ENCODE assay signal across 8 cellular contexts in genomic region chr3:154120903-154121235, GRCh38. TPM values are rescaled to one million over a fixed set of nuclear protein-coding genes. Genes with fewer than 3 reads are reported as not detected.
DNase-seq lines count a peak whose midpoint lies in the region; ATAC-seq, FAIRE-seq and TF ChIP-seq lines count a peak whose summit lies in the region.

No MANE protein-coding gene starts in this region.

- peaks cover 37% of the 10 kb centered on the region for H3K4me1 Mint-ChIP-seq in osteocyte (ENCODE audit: unreplicated experiment)

- H3K4me3 ChIP-seq in heart left ventricle (peak overlapping the region; percentile 52 to 90 (median 76)), NT2/D1 (ENCODE audit: insufficient read length, low read depth) (peak overlapping the region; percentile 67), epithelial cell of esophagus (ENCODE audit: low read length) (peak overlapping the region; percentile 71)

- TF ChIP-seq POLR2A in heart left ventricle (IDR thresholded peaks at IDR 0.05) = no peak

- no peaks in the 10 kb centered on the region for H3K36me3 Mint-ChIP-seq in osteocyte (ENCODE audit: unreplicated experiment)

- peaks cover 8% of the 10 kb centered on the region for H3K27me3 Mint-ChIP-seq in osteocyte (ENCODE audit: unreplicated experiment)

- no peaks in the 10 kb centered on the region for H3K36me3 ChIP-seq in heart left ventricle
- H3K36me3 ChIP-seq in NT2/D1 (ENCODE audit: insufficient read depth, insufficient read length, low read length) = no peaks in the 10 kb centered on the region

- no peaks in the 10 kb centered on the region for H3K9me3 Mint-ChIP-seq in osteocyte (ENCODE audit: unreplicated experiment)

- H3K27ac Mint-ChIP-seq in osteocyte (ENCODE audit: unreplicated experiment) = peak overlapping the region; percentile 20

- peak overlapping the region in 4 of 12 donors; percentile 42 to 86 (median 56) for H3K27ac ChIP-seq in heart left ventricle

- intact Hi-C loops in heart left ventricle (cut with DNase I) = loop anchor here in 7 of 10 donors (5.0 to 10.0 kb wide), 3 partner anchors 114 to 134 kb away; no protein-coding TSS in a partner anchor
- intact Hi-C loops in left ventricle myocardium superior (cut with micrococcal nuclease) = loop anchor here (10.0 kb wide), 1 partner anchor 134 kb away; no protein-coding TSS in a partner anchor

- TF ChIP-seq CTCF in heart left ventricle (IDR thresholded peaks at IDR 0.05) (no peak), epithelial cell of esophagus (IDR thresholded peaks at IDR 0.05; ENCODE audit: insufficient read depth, low read depth, low read length, missing control alignments) (no peak), osteocyte (IDR thresholded peaks at IDR 0.05) (no peak)

- FAIRE-seq in RCC 7860 (lab: Jason Lieb, UNC) = no peak

- H3K4me1 ChIP-seq in heart left ventricle (peaks cover 0 to 25% (median 5%) of the 10 kb centered on the region in 12 donors), NT2/D1 (ENCODE audit: insufficient read depth, insufficient read length) (no peaks in the 10 kb centered on the region)

- H3K27me3 ChIP-seq in heart left ventricle = peaks cover 0 to 39% (median 6%) of the 10 kb centered on the region in 9 donors
- H3K27me3 ChIP-seq in NT2/D1 (ENCODE audit: insufficient read depth, insufficient read length) = peaks cover 32% of the 10 kb centered on the region

- H3K4me3 Mint-ChIP-seq in osteocyte (ENCODE audit: unreplicated experiment) = peak overlapping the region; percentile 93

- ATAC-seq in heart left ventricle (no peak), left ventricle myocardium superior (no peak)

- H3K9me3 ChIP-seq in heart left ventricle = no peaks in the 10 kb centered on the region
- H3K9me3 ChIP-seq in NT2/D1 (ENCODE audit: insufficient read depth, low read length) = no peaks in the 10 kb centered on the region

- H3K9ac ChIP-seq in NT2/D1 (ENCODE audit: insufficient read length, low read depth) = peak overlapping the region; percentile 70

- no peak for DNase-seq in heart left ventricle
- DNase-seq in left ventricle myocardium superior = no peak
- no peak for DNase-seq in NT2/D1 (ENCODE audit: low read depth, low spot score)
- no peak for DNase-seq in epithelial cell of esophagus (ENCODE audit: low read depth)
- no peak for DNase-seq in osteocyte (ENCODE audit: extremely low spot score, unreplicated experiment)
- no peak for DNase-seq in AG08395 (ENCODE audit: low spot score)
- DNase-seq in NK-92 treated with Interleukin-12 subunit alpha and Interleukin-12 subunit beta, amount 100 ng/mL, for 24 hours (lab: John Stamatoyannopoulos, UW) = no peak
- no peak for DNase-seq in RCC 7860 (ENCODE audit: low spot score)

- WGBS in heart left ventricle, 4 donors = 0 to 1% (median 1%) methylated on average over 14 to 19 of the region's 19 CpGs

RNA-seq across cellular contexts. Expression of gene ARHGEF26, which starts 0.3 kb away (rescaled TPM):
- 1 to 10 TPM in 7 of 9 donors, under 1 TPM in 2; 0.68 to 2.3 (median 1.3) TPM for total RNA-seq in heart left ventricle
- polyA plus RNA-seq in heart left ventricle = 1 to 10 TPM in 1 of 2 donors, under 1 TPM in 1; 0.69 to 2.2 TPM
- 1.4 TPM for total RNA-seq in left ventricle myocardium superior
- total RNA-seq in osteocyte = 5.4 and 5.5 TPM in 2 replicates
